In the genomic region with DNA sequence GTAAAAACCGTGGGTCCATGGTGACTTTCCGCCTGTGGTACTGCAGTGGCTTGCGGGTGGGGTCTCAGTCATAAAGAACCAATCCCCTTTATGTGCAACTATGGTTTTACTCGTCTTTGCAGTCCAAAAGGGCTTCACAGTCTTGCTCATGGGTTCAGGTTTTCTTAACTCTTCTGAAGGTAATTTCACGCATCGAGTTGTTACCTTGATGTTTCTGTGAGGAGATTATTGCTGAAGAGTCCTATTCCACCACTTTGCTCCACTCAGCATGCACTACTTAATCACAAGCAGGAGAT, we compare ENCODE assay signal across 9 cellular contexts. TPM values are rescaled to one million over a fixed set of nuclear protein-coding genes. Genes with fewer than 3 reads are reported as not detected.
DNase-seq lines count a peak whose midpoint lies in the region; ATAC-seq and TF ChIP-seq lines count a peak whose summit lies in the region.
"Had no signal": no experiment of that assay in that cellular context is flagged by ENCODE, and none has a peak within 500 bp of the region (broad histone marks: within the 10 kb centered on the region; RNA-seq: fewer than 3 reads in every experiment).

No MANE protein-coding gene starts in this region.

- H4K20me1 ChIP-seq in DND-41 (ENCODE audit: insufficient read depth, low read length), result no peaks in the 10 kb centered on the region

- H3K9me3 Mint-ChIP-seq in neural crest cell, result peaks cover 7% of the 10 kb centered on the region
- H3K9me3 Mint-ChIP-seq: WTC11 had no signal

- H3K27ac Mint-ChIP-seq in neural crest cell (ENCODE audit: unreplicated experiment), result no peak overlapping the region
- H3K27ac Mint-ChIP-seq: WTC11 had no signal

- no peaks in the 10 kb centered on the region for H3K36me3 ChIP-seq in DND-41 (ENCODE audit: insufficient read depth, low read length)

- H2AFZ ChIP-seq in DND-41 (ENCODE audit: low read depth, low read length), result peak overlapping the region; percentile 92

- no peaks in the 10 kb centered on the region for H3K36me3 Mint-ChIP-seq in neural crest cell (ENCODE audit: low read depth)
- H3K36me3 Mint-ChIP-seq: WTC11 had no signal

- H3K4me3 Mint-ChIP-seq in neural crest cell, result no peak overlapping the region
- H3K4me3 Mint-ChIP-seq: WTC11 had no signal

- no peak for TF ChIP-seq CTCF in DND-41 (IDR thresholded peaks at IDR 0.05; ENCODE audit: borderline replicate concordance, extremely low read depth, low read length, poor library complexity, severe bottlenecking)
- no peak for TF ChIP-seq CTCF in astrocyte of the spinal cord (IDR thresholded peaks at IDR 0.05; ENCODE audit: low read depth, low read length)
- TF ChIP-seq CTCF in neural crest cell (conservative IDR thresholded peaks at IDR 0.05), result peak; percentile 6

- peak overlapping the region; percentile 48 for H3K9ac ChIP-seq in DND-41 (ENCODE audit: low read depth, low read length)

- H3K79me2 ChIP-seq in DND-41 (ENCODE audit: insufficient read depth, low read length), result no peaks in the 10 kb centered on the region

- H3K4me3 ChIP-seq in DND-41 (ENCODE audit: low read depth in 1 of 2, low read length in 2 of 2), result peak overlapping the region in 1 of 2 experiments; percentile 61; a peak in 2 of 4 replicates
- peak overlapping the region; percentile 37 for H3K4me3 ChIP-seq in astrocyte of the spinal cord (ENCODE audit: low read depth, low read length)

- peak overlapping the region; percentile 57; the same call in 1 of the 2 replicates for H3K27ac ChIP-seq in DND-41 (ENCODE audit: low read length)

- peak overlapping the region; percentile 63 for H3K4me2 ChIP-seq in DND-41 (ENCODE audit: insufficient read depth, low read length)

- ATAC-seq in DND-41 (ENCODE audit: insufficient read depth, low read depth) (no peak), HG02973 (IDR thresholded peaks at IDR 0.05; ENCODE audit: unreplicated experiment) (peak; percentile 16), GM21825 (IDR thresholded peaks at IDR 0.05; ENCODE audit: unreplicated experiment) (no peak)

- H3K4me1 ChIP-seq in DND-41 (ENCODE audit: insufficient read depth, low read length), result peaks cover 11% of the 10 kb centered on the region

- no peaks in the 10 kb centered on the region for H3K9me3 ChIP-seq in DND-41 (ENCODE audit: insufficient read depth, low read length, severe bottlenecking)

- no peaks in the 10 kb centered on the region for H3K4me1 Mint-ChIP-seq in neural crest cell
- H3K4me1 Mint-ChIP-seq: WTC11 had no signal

- no peaks in the 10 kb centered on the region for H3K27me3 ChIP-seq in DND-41 (ENCODE audit: insufficient read depth, low read length, poor library complexity)

- no peak for DNase-seq in DND-41
- no peak for DNase-seq in astrocyte of the spinal cord (ENCODE audit: low read depth, low spot score)
- no peak for DNase-seq in neural crest cell (ENCODE audit: low read depth, low spot score)
- DNase-seq in HuH-7 (ENCODE audit: low spot score), result no peak
- DNase-seq in SW 1271 (lab: John Stamatoyannopoulos, UW), result no peak
- no peak for DNase-seq in GM03348 (ENCODE audit: low spot score)

- in situ Hi-C loops in astrocyte of the spinal cord (cut with HindIII; ENCODE audit: low sequenced_read_pairs), result no loop called here

- H3K27me3 Mint-ChIP-seq in neural crest cell (ENCODE audit: low read depth), result no peaks in the 10 kb centered on the region

RNA-seq across cellular contexts. Expression of a gene that starts 41.5 kb away (rescaled TPM):
- total RNA-seq in neural crest cell, result 2.1 and 2.3 TPM in 2 replicates

RNA-seq across cellular contexts. Expression of a gene that starts 45.6 kb away (rescaled TPM):
- total RNA-seq in neural crest cell, result 105 and 115 TPM in 2 replicates
